1 cellular context compared by ENCODE assay signal in the genomic region with DNA sequence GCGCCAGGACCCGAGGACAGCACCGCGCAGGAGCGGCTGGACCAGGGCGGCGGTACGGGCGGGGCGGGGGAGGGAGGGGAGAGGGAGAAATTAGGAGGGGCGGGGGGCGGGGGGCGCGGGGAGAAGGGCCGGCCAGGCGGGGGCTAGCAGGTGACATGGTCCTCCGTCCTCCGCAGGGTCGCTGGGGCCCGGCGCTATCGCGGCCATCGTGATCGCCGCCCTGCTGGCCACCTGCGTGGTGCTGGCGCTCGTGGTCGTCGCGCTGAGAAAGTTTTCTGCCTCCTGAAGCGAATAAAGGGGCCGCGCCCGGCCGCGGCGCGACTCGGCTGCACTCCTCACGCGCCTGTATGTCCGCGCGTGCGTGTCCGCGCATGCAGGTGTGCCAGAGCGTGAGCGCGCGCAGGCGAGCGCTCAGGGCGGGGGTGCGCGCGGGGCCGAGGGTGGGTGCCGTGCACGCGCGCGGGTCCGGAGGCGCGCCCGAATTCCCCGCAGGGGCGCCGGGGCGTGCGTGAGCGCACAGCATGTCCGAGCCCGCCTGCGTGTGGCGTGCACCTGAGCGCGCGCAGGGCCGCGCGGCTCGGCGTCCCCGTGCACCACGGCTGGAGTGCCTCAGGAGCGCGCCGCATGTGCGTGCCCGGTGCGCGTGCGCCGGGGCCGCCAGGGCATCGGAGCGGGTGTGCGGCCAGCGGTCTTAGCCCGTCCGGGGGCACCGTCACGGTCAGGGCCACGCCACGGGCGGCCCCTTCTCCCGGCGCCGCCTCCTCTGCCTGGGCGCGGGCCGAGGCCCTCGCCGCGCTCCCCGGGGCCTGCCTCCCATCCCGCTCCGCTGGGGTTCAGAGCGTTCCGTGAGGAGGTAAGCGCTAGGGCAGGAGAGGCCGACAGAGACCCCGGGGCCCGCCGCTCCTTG.
TF ChIP-seq lines count a peak whose summit lies in the region.

No MANE protein-coding gene starts in this region.

TF ChIP-seq in HepG2, 621 proteins besides CTCF, POLR2A, EP300 and RAD21 (continued from another document and continues in another):
- no peak for TF ChIP-seq BCLAF1 (IDR thresholded peaks at IDR 0.05)
- peak; percentile 60; the same call in 1 of the 2 replicates for TF ChIP-seq ZBTB39 (CRISPR knock-in tag; IDR thresholded peaks at IDR 0.05)
- TF ChIP-seq ZNF792 (CRISPR knock-in tag; IDR thresholded peaks at IDR 0.05), result no peak
- no peak for TF ChIP-seq GLMP (CRISPR knock-in tag; IDR thresholded peaks at IDR 0.05; ENCODE audit: borderline replicate concordance)
- no peak for TF ChIP-seq DPF2 (CRISPR knock-in tag; IDR thresholded peaks at IDR 0.05; ENCODE audit: borderline replicate concordance, low read depth)
- no peak for TF ChIP-seq ZNF713 (CRISPR knock-in tag; IDR thresholded peaks at IDR 0.05)
- TF ChIP-seq MAX (IDR thresholded peaks at IDR 0.05), result peak; percentile 68
- TF ChIP-seq SAP130 (CRISPR knock-in tag; IDR thresholded peaks at IDR 0.05; ENCODE audit: low read depth), result peak; percentile 35; the same call in 1 of the 2 replicates
- TF ChIP-seq RFXANK (CRISPR knock-in tag; IDR thresholded peaks at IDR 0.05), result no peak
- peak; percentile 16; the same call in 1 of the 2 replicates for TF ChIP-seq TAF1 (CRISPR knock-in tag; IDR thresholded peaks at IDR 0.05)
- TF ChIP-seq SPEN (CRISPR knock-in tag; IDR thresholded peaks at IDR 0.05; ENCODE audit: low read depth), result peak; percentile 33; the same call in 1 of the 2 replicates
- TF ChIP-seq MIXL1 (CRISPR knock-in tag; IDR thresholded peaks at IDR 0.05), result no peak
- peak; percentile 82; the same call in 1 of the 2 replicates for TF ChIP-seq ZFY (CRISPR knock-in tag; IDR thresholded peaks at IDR 0.05)
- TF ChIP-seq ZSCAN31 (CRISPR knock-in tag; IDR thresholded peaks at IDR 0.05; ENCODE audit: low read depth), result 0 out of 2 replicates have a peak, but pooled peaks have one; percentile 16
- TF ChIP-seq SRSF4 (IDR thresholded peaks at IDR 0.05; ENCODE audit: low read depth, low read length, poor library complexity, severe bottlenecking), result peak; percentile 18
- no peak for TF ChIP-seq CREB3 (CRISPR knock-in tag; IDR thresholded peaks at IDR 0.05)
- no peak for TF ChIP-seq DDIT3 (CRISPR knock-in tag; IDR thresholded peaks at IDR 0.05)
- TF ChIP-seq ZNF703 (CRISPR knock-in tag; IDR thresholded peaks at IDR 0.05; ENCODE audit: borderline replicate concordance), result no peak
- TF ChIP-seq ZNF7 (CRISPR knock-in tag; IDR thresholded peaks at IDR 0.05), result no peak
- 0 out of 2 replicates have a peak, but pooled peaks have one; percentile 21 for TF ChIP-seq ATF7-NPFF (CRISPR knock-in tag; IDR thresholded peaks at IDR 0.05; ENCODE audit: low read depth)
- TF ChIP-seq ZNF124 (CRISPR knock-in tag; IDR thresholded peaks at IDR 0.05), result no peak
- no peak for TF ChIP-seq SIX4 (CRISPR knock-in tag; IDR thresholded peaks at IDR 0.05)
- 0 out of 2 replicates have a peak, but pooled peaks have one; percentile 59 for TF ChIP-seq IRX3 (CRISPR knock-in tag; IDR thresholded peaks at IDR 0.05; ENCODE audit: borderline replicate concordance, low read depth)
- no peak for TF ChIP-seq HNF4G (IDR thresholded peaks at IDR 0.05; ENCODE audit: borderline replicate concordance, low read depth, low read length)
- no peak for TF ChIP-seq HNF4G (CRISPR knock-in tag; IDR thresholded peaks at IDR 0.05; ENCODE audit: borderline replicate concordance, low read depth)
- no peak for TF ChIP-seq GPBP1L1 (CRISPR knock-in tag; IDR thresholded peaks at IDR 0.05)
- TF ChIP-seq, protein P1, sequence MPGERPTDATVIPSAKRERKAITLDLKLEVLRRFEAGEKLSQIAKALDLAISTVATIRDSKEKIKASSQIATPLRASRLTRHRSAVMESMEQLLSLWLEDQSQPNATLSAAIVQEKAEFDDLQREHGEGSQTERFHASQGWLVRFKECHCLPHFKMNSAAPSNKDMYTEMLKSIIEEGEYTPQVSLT (CRISPR knock-in tag; IDR thresholded peaks at IDR 0.05; ENCODE audit: borderline replicate concordance, low read depth), result no peak; the same call in 1 of the 2 replicates
- TF ChIP-seq, protein P2, sequence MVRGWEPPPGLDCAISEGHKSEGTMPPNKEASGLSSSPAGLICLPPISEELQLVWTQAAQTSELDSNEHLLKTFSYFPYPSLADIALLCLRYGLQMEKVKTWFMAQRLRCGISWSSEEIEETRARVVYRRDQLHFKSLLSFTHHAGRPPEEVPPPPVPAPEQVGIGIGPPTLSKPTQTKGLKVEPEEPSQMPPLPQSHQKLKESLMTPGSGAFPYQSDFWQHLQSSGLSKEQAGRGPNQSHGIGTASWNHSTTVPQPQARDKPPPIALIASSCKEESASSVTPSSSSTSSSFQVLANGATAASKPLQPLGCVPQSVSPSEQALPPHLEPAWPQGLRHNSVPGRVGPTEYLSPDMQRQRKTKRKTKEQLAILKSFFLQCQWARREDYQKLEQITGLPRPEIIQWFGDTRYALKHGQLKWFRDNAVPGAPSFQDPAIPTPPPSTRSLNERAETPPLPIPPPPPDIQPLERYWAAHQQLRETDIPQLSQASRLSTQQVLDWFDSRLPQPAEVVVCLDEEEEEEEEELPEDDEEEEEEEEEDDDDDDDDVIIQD (CRISPR knock-in tag; IDR thresholded peaks at IDR 0.05; ENCODE audit: low read depth), result no peak
- no peak for TF ChIP-seq ZNF12 (CRISPR knock-in tag; IDR thresholded peaks at IDR 0.05)
- TF ChIP-seq ZNF136 (CRISPR knock-in tag; IDR thresholded peaks at IDR 0.05; ENCODE audit: low read depth), result no peak
- no peak for TF ChIP-seq IKZF4 (CRISPR knock-in tag; IDR thresholded peaks at IDR 0.05; ENCODE audit: borderline replicate concordance, low read depth, not compliant biosample characterization)
- TF ChIP-seq ZKSCAN1 (IDR thresholded peaks at IDR 0.05; ENCODE audit: low read length), result no peak
- TF ChIP-seq SALL2 (CRISPR knock-in tag; IDR thresholded peaks at IDR 0.05), result peak; percentile 66
- TF ChIP-seq DR1 (CRISPR knock-in tag; IDR thresholded peaks at IDR 0.05), result no peak
- TF ChIP-seq ATF4 (CRISPR knock-in tag; IDR thresholded peaks at IDR 0.05), result 0 out of 4 replicates have a peak, but pooled peaks of 1 of the 2 experiments have one; percentile 11
- TF ChIP-seq ZNF614 (CRISPR knock-in tag; IDR thresholded peaks at IDR 0.05; ENCODE audit: borderline replicate concordance), result no peak
- TF ChIP-seq TBX2 (CRISPR knock-in tag; IDR thresholded peaks at IDR 0.05; ENCODE audit: borderline replicate concordance), result 0 out of 2 replicates have a peak, but pooled peaks have one; percentile 17
- peak; percentile 38; the same call in 1 of the 2 replicates for TF ChIP-seq ERF (CRISPR knock-in tag; IDR thresholded peaks at IDR 0.05)
- no peak for TF ChIP-seq NFIC (IDR thresholded peaks at IDR 0.05; ENCODE audit: low read length)
- TF ChIP-seq ZFAT (CRISPR knock-in tag; conservative IDR thresholded peaks at IDR 0.05), result 0 out of 2 replicates have a peak, but pooled peaks have one; percentile 8
- no peak for TF ChIP-seq THAP9 (CRISPR knock-in tag; IDR thresholded peaks at IDR 0.05; ENCODE audit: borderline replicate concordance)
- TF ChIP-seq NFKB2 (CRISPR knock-in tag; IDR thresholded peaks at IDR 0.05; ENCODE audit: borderline replicate concordance), result no peak
- no peak for TF ChIP-seq HHEX (CRISPR knock-in tag; IDR thresholded peaks at IDR 0.05)
- no peak for TF ChIP-seq ATF1 (CRISPR knock-in tag; IDR thresholded peaks at IDR 0.05)
- TF ChIP-seq, protein P3, sequence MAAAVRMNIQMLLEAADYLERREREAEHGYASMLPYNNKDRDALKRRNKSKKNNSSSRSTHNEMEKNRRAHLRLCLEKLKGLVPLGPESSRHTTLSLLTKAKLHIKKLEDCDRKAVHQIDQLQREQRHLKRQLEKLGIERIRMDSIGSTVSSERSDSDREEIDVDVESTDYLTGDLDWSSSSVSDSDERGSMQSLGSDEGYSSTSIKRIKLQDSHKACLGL (CRISPR knock-in tag; IDR thresholded peaks at IDR 0.05), result peak; percentile 35
- TF ChIP-seq ZSCAN22 (CRISPR knock-in tag; IDR thresholded peaks at IDR 0.05), result no peak
